In the genomic region with DNA sequence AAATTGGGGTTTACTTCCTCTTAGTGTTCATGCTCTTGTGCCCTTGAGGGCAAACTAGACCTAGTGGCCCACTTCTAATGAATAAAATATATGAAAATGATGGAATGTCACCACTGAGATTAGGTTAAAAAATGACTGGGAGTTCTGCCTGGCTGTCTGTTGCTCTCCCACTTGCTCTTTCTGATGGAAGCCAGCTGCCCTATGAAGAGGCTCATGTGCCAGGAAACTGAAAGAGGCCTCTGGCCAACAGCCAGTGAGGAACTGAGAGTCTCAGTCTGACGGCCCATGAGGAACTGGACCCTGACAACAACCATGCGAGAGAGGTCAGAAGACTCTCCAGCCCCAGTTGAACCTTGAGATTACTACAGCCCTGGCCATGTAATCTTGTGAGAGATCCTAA, we compare ENCODE assay signal across 8 cellular contexts.
DNase-seq lines count a peak whose midpoint lies in the region; ATAC-seq and FAIRE-seq lines count a peak whose summit lies in the region.

No MANE protein-coding gene starts in this region.

- H3K4me1 ChIP-seq in small intestine (ENCODE audit: control insufficient read depth in 2 of 2, insufficient read depth in 1 of 2, low read depth in 1 of 2, low read length in 1 of 2) = no peaks in the 10 kb centered on the region
- H3K4me1 ChIP-seq in CD8-positive, alpha-beta memory T cell (ENCODE audit: insufficient read depth, low read length) = no peaks in the 10 kb centered on the region
- H3K4me1 ChIP-seq in HAP-1 = peaks cover 3% of the 10 kb centered on the region

- no peaks in the 10 kb centered on the region for H3K27me3 ChIP-seq in small intestine (ENCODE audit: control insufficient read depth in 2 of 2, insufficient read depth in 2 of 2, low read length in 2 of 2)
- no peaks in the 10 kb centered on the region for H3K27me3 ChIP-seq in CD8-positive, alpha-beta memory T cell (ENCODE audit: insufficient read depth, low read length, poor library complexity, severe bottlenecking)
- no peaks in the 10 kb centered on the region for H3K27me3 ChIP-seq in HAP-1 (ENCODE audit: low read depth)

- CTCF ChIA-PET in CD8-positive, alpha-beta memory T cell (lab: Charles Lee) = no interaction called here

- no peak overlapping the region for H3K4me3 Mint-ChIP-seq in CD8-positive, alpha-beta memory T cell

- no peaks in the 10 kb centered on the region for H3K36me3 Mint-ChIP-seq in CD8-positive, alpha-beta memory T cell

- peaks cover 3 to 4% of the 10 kb centered on the region in 2 donors for H3K27me3 Mint-ChIP-seq in CD8-positive, alpha-beta memory T cell

- ATAC-seq in GM21390 (IDR thresholded peaks at IDR 0.05; ENCODE audit: unreplicated experiment) = peak; percentile 100
- ATAC-seq in HG03565 (IDR thresholded peaks at IDR 0.05; ENCODE audit: unreplicated experiment) = peak; percentile 98

- POLR2A ChIA-PET in CD8-positive, alpha-beta memory T cell (lab: Charles Lee) = no interaction called here

- peak; percentile 40 for DNase-seq in G401 (ENCODE audit: low spot score)
- peak; percentile 72 for DNase-seq in foreskin melanocyte
- DNase-seq in small intestine = peak; percentile 20
- DNase-seq in NCI-H526 (lab: John Stamatoyannopoulos, UW) = no peak
- no peak for DNase-seq in CD8-positive, alpha-beta memory T cell
- no peak for DNase-seq in HAP-1 (ENCODE audit: low spot score in 2 of 2)

- H3K4me1 Mint-ChIP-seq in CD8-positive, alpha-beta memory T cell = no peaks in the 10 kb centered on the region

- no peaks in the 10 kb centered on the region for H3K36me3 ChIP-seq in small intestine (ENCODE audit: control insufficient read depth in 2 of 2, insufficient read depth in 2 of 2, low read length in 2 of 2)
- H3K36me3 ChIP-seq in CD8-positive, alpha-beta memory T cell (ENCODE audit: insufficient read depth, low read length) = no peaks in the 10 kb centered on the region
- H3K36me3 ChIP-seq in HAP-1 (replicated peaks) = no peaks in the 10 kb centered on the region

- H3K4me3 ChIP-seq in small intestine (ENCODE audit: low read depth in 1 of 2, low read length in 2 of 2) = no peak overlapping the region
- no peak overlapping the region for H3K4me3 ChIP-seq in CD8-positive, alpha-beta memory T cell (ENCODE audit: low read length)
- H3K4me3 ChIP-seq in HAP-1 = no peak overlapping the region

- 9 to 21% (median 18%) methylated on average over 2 of the region's 2 CpGs for WGBS in small intestine, 3 donors

- H3K9me3 ChIP-seq in small intestine (ENCODE audit: control insufficient read depth, low read depth) = no peaks in the 10 kb centered on the region
- H3K9me3 ChIP-seq in CD8-positive, alpha-beta memory T cell (ENCODE audit: low read length) = no peaks in the 10 kb centered on the region
- no peaks in the 10 kb centered on the region for H3K9me3 ChIP-seq in HAP-1

- no peak for FAIRE-seq in small intestine (lab: Jason Lieb, UNC)

- no peak overlapping the region for H3K27ac ChIP-seq in small intestine (ENCODE audit: low read depth in 1 of 2, low read length in 1 of 2)
- H3K27ac ChIP-seq in CD8-positive, alpha-beta memory T cell (ENCODE audit: low read depth, low read length) = no peak overlapping the region

- peaks cover 0 to 6% (median 0%) of the 10 kb centered on the region in 5 donors for H3K9me3 Mint-ChIP-seq in CD8-positive, alpha-beta memory T cell

- H3K27ac Mint-ChIP-seq in CD8-positive, alpha-beta memory T cell = no peak overlapping the region

- in situ Hi-C loops in G401 (cut with HindIII; ENCODE audit: low sequenced_read_pairs) (no loop called here), HAP-1 (cut with MboI; ENCODE audit: low sequenced_read_pairs) (no loop called here)

Comparison
In these comparisons a context has a peak if more than half of its experiments do, and no peak if none do; other contexts are left out.
1. DNase-seq: peak in G401 (single experiment), foreskin melanocyte (single experiment) and small intestine (single experiment); none in NCI-H526 (0 of 2), CD8-positive, alpha-beta memory T cell (0 of 5) and HAP-1 (0 of 2).